10 cellular contexts compared by ENCODE assay signal in genomic region chr14:90276627-90277367, GRCh38. TPM values are rescaled to one million over a fixed set of nuclear protein-coding genes. Genes with fewer than 3 reads are reported as not detected.
DNase-seq lines count a peak whose midpoint lies in the region; ATAC-seq, FAIRE-seq and TF ChIP-seq lines count a peak whose summit lies in the region.
"Had no signal": no experiment of that assay in that cellular context is flagged by ENCODE, and none has a peak within 500 bp of the region (broad histone marks: within the 10 kb centered on the region; RNA-seq: fewer than 3 reads in every experiment).

No MANE protein-coding gene starts in this region.

- no peaks in the 10 kb centered on the region for H3K4me1 ChIP-seq in CD8-positive, alpha-beta T cell (ENCODE audit: insufficient read depth, low read length)
- H3K4me1 ChIP-seq in GM23338 (ENCODE audit: insufficient read depth) (no peaks in the 10 kb centered on the region), lower lobe of right lung (peaks cover 14% of the 10 kb centered on the region), suprapubic skin (peaks cover 5% of the 10 kb centered on the region)

- H3K9me3 ChIP-seq in CD8-positive, alpha-beta T cell (ENCODE audit: low read length), result no peaks in the 10 kb centered on the region
- no peaks in the 10 kb centered on the region for H3K9me3 ChIP-seq in lower lobe of right lung
- H3K9me3 ChIP-seq in suprapubic skin, result no peaks in the 10 kb centered on the region
- H3K9me3 ChIP-seq: right atrium auricular region had no signal

- WGBS in suprapubic skin, result 85% methylated on average over 17 of the region's 19 CpGs

- POLR2A ChIA-PET in CD8-positive, alpha-beta T cell (lab: Charles Lee), result no interaction called here

- no peak for TF ChIP-seq EP300 in suprapubic skin (IDR thresholded peaks at IDR 0.05)

- no peak for ATAC-seq in CD8-positive, alpha-beta T cell
- ATAC-seq in GM23338 (peak; percentile 70), lower lobe of right lung (peak in 1 of 2 donors; percentile 56), GM18907 (IDR thresholded peaks at IDR 0.05; ENCODE audit: unreplicated experiment) (no peak)
- peak; percentile 72 for ATAC-seq in activated T-helper 17 cell treated with anti-CD3 and anti-CD28 coated beads, Interleukin-2, amount 50 U/mL, for 72 hours (replicated peaks)

- peaks cover 7% of the 10 kb centered on the region for H3K4me1 Mint-ChIP-seq in CD8-positive, alpha-beta T cell (ENCODE audit: low read depth)
- H3K4me1 Mint-ChIP-seq in GM23338, result no peaks in the 10 kb centered on the region
- H3K4me1 Mint-ChIP-seq in activated T-helper 17 cell treated with anti-CD3 and anti-CD28 coated beads, Interleukin-2, amount 50 U/mL, for 72 hours, result peaks cover 32% of the 10 kb centered on the region

- no peak overlapping the region for H3K4me3 ChIP-seq in CD8-positive, alpha-beta T cell (ENCODE audit: low read depth, low read length)
- H3K4me3 ChIP-seq in GM23338, result no peak overlapping the region
- no peak overlapping the region for H3K4me3 ChIP-seq in lower lobe of right lung
- H3K4me3 ChIP-seq in suprapubic skin, result no peak overlapping the region
- H3K4me3 ChIP-seq: right atrium auricular region had no signal

- no peak overlapping the region for H3K4me3 Mint-ChIP-seq in CD8-positive, alpha-beta T cell
- H3K4me3 Mint-ChIP-seq in GM23338, result no peak overlapping the region
- peak overlapping the region; percentile 90 for H3K4me3 Mint-ChIP-seq in activated T-helper 17 cell treated with anti-CD3 and anti-CD28 coated beads, Interleukin-2, amount 50 U/mL, for 72 hours

- no peak for TF ChIP-seq CTCF in CD8-positive, alpha-beta T cell (IDR thresholded peaks at IDR 0.05)
- TF ChIP-seq CTCF in GM23338 (conservative IDR thresholded peaks at IDR 0.05; ENCODE audit: low read depth in 2 of 2) (peak; percentile 14 to 62; a peak in 3 of 4 replicates), lower lobe of right lung (IDR thresholded peaks at IDR 0.05) (no peak), suprapubic skin (IDR thresholded peaks at IDR 0.05) (no peak)

- H3K27me3 ChIP-seq in CD8-positive, alpha-beta T cell (ENCODE audit: insufficient read depth, low read length), result no peaks in the 10 kb centered on the region
- H3K27me3 ChIP-seq in GM23338 (ENCODE audit: insufficient read depth) (no peaks in the 10 kb centered on the region), lower lobe of right lung (ENCODE audit: low read depth) (no peaks in the 10 kb centered on the region), suprapubic skin (no peaks in the 10 kb centered on the region)
- H3K27me3 ChIP-seq: right atrium auricular region had no signal

- H4K20me1 ChIP-seq in GM23338 (replicated peaks; ENCODE audit: insufficient read depth), result no peaks in the 10 kb centered on the region

- no peak overlapping the region for H2AFZ ChIP-seq in GM23338

- peaks cover 85% of the 10 kb centered on the region for H3K36me3 Mint-ChIP-seq in CD8-positive, alpha-beta T cell
- peaks cover 29% of the 10 kb centered on the region; the same call in 2 of the 3 replicates for H3K36me3 Mint-ChIP-seq in GM23338 (ENCODE audit: low read depth)
- peaks cover 92% of the 10 kb centered on the region for H3K36me3 Mint-ChIP-seq in activated T-helper 17 cell treated with anti-CD3 and anti-CD28 coated beads, Interleukin-2, amount 50 U/mL, for 72 hours (ENCODE audit: low read depth)

- H3K27me3 Mint-ChIP-seq in CD8-positive, alpha-beta T cell (ENCODE audit: low read depth), result no peaks in the 10 kb centered on the region
- H3K27me3 Mint-ChIP-seq in GM23338 (ENCODE audit: insufficient read depth, low read depth, poor library complexity), result peaks cover 7% of the 10 kb centered on the region
- H3K27me3 Mint-ChIP-seq in activated T-helper 17 cell treated with anti-CD3 and anti-CD28 coated beads, Interleukin-2, amount 50 U/mL, for 72 hours, result no peaks in the 10 kb centered on the region

- peaks cover 25% of the 10 kb centered on the region for H3K36me3 ChIP-seq in CD8-positive, alpha-beta T cell (ENCODE audit: insufficient read depth, low read length)
- H3K36me3 ChIP-seq in GM23338 (ENCODE audit: insufficient read depth) (peaks cover 11% of the 10 kb centered on the region; the same call in 1 of the 2 replicates), lower lobe of right lung (peaks cover 69% of the 10 kb centered on the region), suprapubic skin (peaks cover 60% of the 10 kb centered on the region)

- H3K4me2 ChIP-seq in GM23338, result no peak overlapping the region

- no peak for DNase-seq in CD8-positive, alpha-beta T cell
- DNase-seq in GM23338 (ENCODE audit: low spot score), result peak; percentile 40
- DNase-seq in lower lobe of right lung, result peak; percentile 70
- DNase-seq in suprapubic skin (ENCODE audit: low spot score in 2 of 2), result no peak
- no peak for DNase-seq in GM12892 (ENCODE audit: insufficient read length)
- DNase-seq: amniotic stem cell, DND-41 had no signal

- H3K27ac ChIP-seq in CD8-positive, alpha-beta T cell (ENCODE audit: low read depth, low read length), result no peak overlapping the region
- H3K27ac ChIP-seq in GM23338 (ENCODE audit: low read depth) (no peak overlapping the region), lower lobe of right lung (no peak overlapping the region), suprapubic skin (no peak overlapping the region)
- H3K27ac ChIP-seq: right atrium auricular region had no signal

- TF ChIP-seq POLR2A in suprapubic skin (IDR thresholded peaks at IDR 0.05) (no peak), GM12892 (IDR thresholded peaks at IDR 0.05; ENCODE audit: low read depth, low read length) (no peak)

- intact Hi-C loops in CD8-positive, alpha-beta T cell (cut with DNase I, micrococcal nuclease), result no loop called here
- intact Hi-C loops in lower lobe of right lung (cut with DNase I), result no loop called here

- no peaks in the 10 kb centered on the region for H3F3A ChIP-seq in GM23338 (replicated peaks; ENCODE audit: low read depth)

- FAIRE-seq in GM12892 (lab: Jason Lieb, UNC), result no peak

- H3K9me3 Mint-ChIP-seq in CD8-positive, alpha-beta T cell, result no peaks in the 10 kb centered on the region
- no peaks in the 10 kb centered on the region for H3K9me3 Mint-ChIP-seq in GM23338
- no peaks in the 10 kb centered on the region for H3K9me3 Mint-ChIP-seq in activated T-helper 17 cell treated with anti-CD3 and anti-CD28 coated beads, Interleukin-2, amount 50 U/mL, for 72 hours

- CTCF ChIA-PET in CD8-positive, alpha-beta T cell (lab: Charles Lee), result no interaction called here

- no peaks in the 10 kb centered on the region for H3K79me2 ChIP-seq in GM23338 (replicated peaks; ENCODE audit: insufficient read depth)

- H3K9me2 ChIP-seq in GM23338 (ENCODE audit: insufficient read depth), result no peaks in the 10 kb centered on the region

- peak overlapping the region; percentile 23 for H3K27ac Mint-ChIP-seq in CD8-positive, alpha-beta T cell
- no peak overlapping the region for H3K27ac Mint-ChIP-seq in GM23338
- peak overlapping the region; percentile 99 for H3K27ac Mint-ChIP-seq in activated T-helper 17 cell treated with anti-CD3 and anti-CD28 coated beads, Interleukin-2, amount 50 U/mL, for 72 hours

TF ChIP-seq in GM23338, 12 proteins besides CTCF, POLR2A, EP300 and RAD21 (continues in another document):
- no peak for TF ChIP-seq POLR2AphosphoS5 (IDR thresholded peaks at IDR 0.05; ENCODE audit: low read depth)
- TF ChIP-seq STAT1 (IDR thresholded peaks at IDR 0.05; ENCODE audit: unreplicated experiment), result no peak
- no peak for TF ChIP-seq ZNF331 (CRISPR knock-in tag; IDR thresholded peaks at IDR 0.05; ENCODE audit: low read depth)
- no peak for TF ChIP-seq EZH2phosphoT487 (IDR thresholded peaks at IDR 0.05; ENCODE audit: unreplicated experiment)

RNA-seq across cellular contexts. Expression of gene PSMC1, which starts 20.4 kb away (rescaled TPM):
- total RNA-seq in CD8-positive, alpha-beta T cell, result 10 to 100 TPM; 76.8 to 85.0 TPM
- total RNA-seq in GM23338 (2014; rRNA removed; shearing (Covaris generic)), result 112 and 116 TPM in 2 replicates
- polyA plus RNA-seq in GM23338 (2016; fragmentation: Nextera tagmentation; extraction: Ambion mirVana), result 124 and 139 TPM in 2 replicates
- 100 to 1,000 TPM; 129 to 139 TPM for total RNA-seq in activated T-helper 17 cell treated with anti-CD3 and anti-CD28 coated beads, Interleukin-2, amount 50 U/mL, for 72 hours
- total RNA-seq in lower lobe of right lung (61.7 TPM), suprapubic skin (100 to 1,000 TPM in 2 of 4 donors, 10 to 100 TPM in 2; 48.9 to 120 (median 86.0) TPM)
- polyA plus RNA-seq in GM12892 (2012; ENCODE audit: missing spikeins), result 148 TPM

RNA-seq across cellular contexts. Expression of gene NRDE2, which starts 54.9 kb away (rescaled TPM):
- 10 to 100 TPM; 22.8 to 23.0 TPM for total RNA-seq in CD8-positive, alpha-beta T cell
- 8.6 and 9.8 TPM in 2 replicates for total RNA-seq in GM23338 (2014; rRNA removed; shearing (Covaris generic))
- polyA plus RNA-seq in GM23338 (2016; fragmentation: Nextera tagmentation; extraction: Ambion mirVana), result 17.3 and 20.6 TPM in 2 replicates
- total RNA-seq in activated T-helper 17 cell treated with anti-CD3 and anti-CD28 coated beads, Interleukin-2, amount 50 U/mL, for 72 hours, result 10 to 100 TPM; 26.4 to 37.3 TPM
- total RNA-seq in lower lobe of right lung (22.2 TPM), suprapubic skin (10 to 100 TPM in 3 of 4 donors, 1 to 10 TPM in 1; 8.8 to 22.4 (median 14.6) TPM)
- 4.8 TPM for polyA plus RNA-seq in GM12892 (2012; ENCODE audit: missing spikeins)

Comparison
In these comparisons a context has a peak if more than half of its experiments do, and no peak if none do; other contexts are left out.
1. ATAC-seq: peak in GM23338 (single experiment) and activated T-helper 17 cell treated with anti-CD3 and anti-CD28 coated beads, Interleukin-2, amount 50 U/mL, for 72 hours (single experiment); none in CD8-positive, alpha-beta T cell (single experiment) and GM18907 (single experiment).
2. DNase-seq: peak in GM23338 (single experiment) and lower lobe of right lung (single experiment); none in CD8-positive, alpha-beta T cell (0 of 7), suprapubic skin (0 of 2) and GM12892 (single experiment).
3. CTCF ChIP-seq: peak in GM23338 (2 of 2); none in CD8-positive, alpha-beta T cell (single experiment), lower lobe of right lung (single experiment) and suprapubic skin (0 of 2).